In the genomic region with DNA sequence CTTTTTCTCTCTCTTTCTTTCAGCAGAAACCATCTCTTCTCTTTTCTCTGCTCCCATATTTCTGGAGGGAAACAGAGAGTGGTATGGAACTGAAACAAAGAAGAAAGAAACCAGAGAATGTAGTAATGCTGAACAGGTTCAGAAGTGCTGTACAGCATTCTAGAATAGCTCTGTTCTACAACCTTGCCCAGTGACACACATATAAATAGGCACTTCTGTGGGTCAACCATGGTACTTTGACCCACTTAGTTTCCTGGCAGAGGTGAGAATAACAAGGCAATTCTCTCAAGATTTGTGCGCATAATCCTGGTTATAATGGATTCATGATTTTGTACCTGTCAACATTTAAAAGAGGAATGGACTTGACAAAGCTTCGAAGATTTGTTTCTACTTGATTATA, we compare ENCODE assay signal across 3 cellular contexts.
A peak's percentile ranks its signal among the peaks of the same experiment; 100 is the strongest.
TF ChIP-seq lines count a peak whose summit lies in the region.

No MANE protein-coding gene starts in this region.

TF ChIP-seq in liver, 16 proteins besides CTCF, POLR2A, EP300 and RAD21:
- TF ChIP-seq, protein P1, sequence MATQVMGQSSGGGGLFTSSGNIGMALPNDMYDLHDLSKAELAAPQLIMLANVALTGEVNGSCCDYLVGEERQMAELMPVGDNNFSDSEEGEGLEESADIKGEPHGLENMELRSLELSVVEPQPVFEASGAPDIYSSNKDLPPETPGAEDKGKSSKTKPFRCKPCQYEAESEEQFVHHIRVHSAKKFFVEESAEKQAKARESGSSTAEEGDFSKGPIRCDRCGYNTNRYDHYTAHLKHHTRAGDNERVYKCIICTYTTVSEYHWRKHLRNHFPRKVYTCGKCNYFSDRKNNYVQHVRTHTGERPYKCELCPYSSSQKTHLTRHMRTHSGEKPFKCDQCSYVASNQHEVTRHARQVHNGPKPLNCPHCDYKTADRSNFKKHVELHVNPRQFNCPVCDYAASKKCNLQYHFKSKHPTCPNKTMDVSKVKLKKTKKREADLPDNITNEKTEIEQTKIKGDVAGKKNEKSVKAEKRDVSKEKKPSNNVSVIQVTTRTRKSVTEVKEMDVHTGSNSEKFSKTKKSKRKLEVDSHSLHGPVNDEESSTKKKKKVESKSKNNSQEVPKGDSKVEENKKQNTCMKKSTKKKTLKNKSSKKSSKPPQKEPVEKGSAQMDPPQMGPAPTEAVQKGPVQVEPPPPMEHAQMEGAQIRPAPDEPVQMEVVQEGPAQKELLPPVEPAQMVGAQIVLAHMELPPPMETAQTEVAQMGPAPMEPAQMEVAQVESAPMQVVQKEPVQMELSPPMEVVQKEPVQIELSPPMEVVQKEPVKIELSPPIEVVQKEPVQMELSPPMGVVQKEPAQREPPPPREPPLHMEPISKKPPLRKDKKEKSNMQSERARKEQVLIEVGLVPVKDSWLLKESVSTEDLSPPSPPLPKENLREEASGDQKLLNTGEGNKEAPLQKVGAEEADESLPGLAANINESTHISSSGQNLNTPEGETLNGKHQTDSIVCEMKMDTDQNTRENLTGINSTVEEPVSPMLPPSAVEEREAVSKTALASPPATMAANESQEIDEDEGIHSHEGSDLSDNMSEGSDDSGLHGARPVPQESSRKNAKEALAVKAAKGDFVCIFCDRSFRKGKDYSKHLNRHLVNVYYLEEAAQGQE (IDR thresholded peaks at IDR 0.05), result no peak
- TF ChIP-seq FOXA2 (IDR thresholded peaks at IDR 0.05), result no peak
- TF ChIP-seq, protein P2, sequence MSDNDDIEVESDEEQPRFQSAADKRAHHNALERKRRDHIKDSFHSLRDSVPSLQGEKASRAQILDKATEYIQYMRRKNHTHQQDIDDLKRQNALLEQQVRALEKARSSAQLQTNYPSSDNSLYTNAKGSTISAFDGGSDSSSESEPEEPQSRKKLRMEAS (IDR thresholded peaks at IDR 0.05), result no peak
- no peak for TF ChIP-seq JUND (IDR thresholded peaks at IDR 0.05)
- no peak for TF ChIP-seq GABPA (IDR thresholded peaks at IDR 0.05 in 1 of 2, conservative IDR thresholded peaks at IDR 0.05 in 1 of 2)
- TF ChIP-seq SP1 (IDR thresholded peaks at IDR 0.05), result peak; percentile 43
- TF ChIP-seq TAF1 (conservative IDR thresholded peaks at IDR 0.05), result no peak
- TF ChIP-seq ZBTB33 (IDR thresholded peaks at IDR 0.05), result no peak
- no peak for TF ChIP-seq NR2F2 (IDR thresholded peaks at IDR 0.05)
- no peak for TF ChIP-seq YY1 (IDR thresholded peaks at IDR 0.05)
- no peak for TF ChIP-seq EGR1 (IDR thresholded peaks at IDR 0.05; ENCODE audit: low read depth in 2 of 2)
- TF ChIP-seq RXRA (IDR thresholded peaks at IDR 0.05), result peak; percentile 34 to 65
- no peak for TF ChIP-seq HNF4G (IDR thresholded peaks at IDR 0.05)
- peak; percentile 45 to 59 for TF ChIP-seq HNF4A (conservative IDR thresholded peaks at IDR 0.05)
TF ChIP-seq in liver: peak in this region for 3.

TF ChIP-seq in HepG2, 621 proteins besides CTCF, POLR2A, EP300 and RAD21:
- no peak for TF ChIP-seq KLF9 (CRISPR knock-in tag; IDR thresholded peaks at IDR 0.05; ENCODE audit: low read depth)
- TF ChIP-seq THAP9 (CRISPR knock-in tag; IDR thresholded peaks at IDR 0.05; ENCODE audit: borderline replicate concordance), result no peak

TF ChIP-seq in WTC11, 78 proteins besides CTCF, POLR2A, EP300 and RAD21:
- TF ChIP-seq NR3C1 (CRISPR knock-in tag; conservative IDR thresholded peaks at IDR 0.05; ENCODE audit: low read depth), result no peak
- no peak for TF ChIP-seq MXD4 (CRISPR knock-in tag; IDR thresholded peaks at IDR 0.05; ENCODE audit: borderline replicate concordance)
- TF ChIP-seq TEAD4 (CRISPR knock-in tag; IDR thresholded peaks at IDR 0.05), result no peak
- no peak for TF ChIP-seq NFATC4 (CRISPR knock-in tag; IDR thresholded peaks at IDR 0.05)
- TF ChIP-seq ZBTB43 (CRISPR knock-in tag; IDR thresholded peaks at IDR 0.05), result no peak
- TF ChIP-seq ZNF532 (CRISPR knock-in tag; IDR thresholded peaks at IDR 0.05; ENCODE audit: borderline replicate concordance), result no peak
- no peak for TF ChIP-seq FOXJ3 (CRISPR knock-in tag; IDR thresholded peaks at IDR 0.05; ENCODE audit: borderline replicate concordance)
- TF ChIP-seq, protein P3, sequence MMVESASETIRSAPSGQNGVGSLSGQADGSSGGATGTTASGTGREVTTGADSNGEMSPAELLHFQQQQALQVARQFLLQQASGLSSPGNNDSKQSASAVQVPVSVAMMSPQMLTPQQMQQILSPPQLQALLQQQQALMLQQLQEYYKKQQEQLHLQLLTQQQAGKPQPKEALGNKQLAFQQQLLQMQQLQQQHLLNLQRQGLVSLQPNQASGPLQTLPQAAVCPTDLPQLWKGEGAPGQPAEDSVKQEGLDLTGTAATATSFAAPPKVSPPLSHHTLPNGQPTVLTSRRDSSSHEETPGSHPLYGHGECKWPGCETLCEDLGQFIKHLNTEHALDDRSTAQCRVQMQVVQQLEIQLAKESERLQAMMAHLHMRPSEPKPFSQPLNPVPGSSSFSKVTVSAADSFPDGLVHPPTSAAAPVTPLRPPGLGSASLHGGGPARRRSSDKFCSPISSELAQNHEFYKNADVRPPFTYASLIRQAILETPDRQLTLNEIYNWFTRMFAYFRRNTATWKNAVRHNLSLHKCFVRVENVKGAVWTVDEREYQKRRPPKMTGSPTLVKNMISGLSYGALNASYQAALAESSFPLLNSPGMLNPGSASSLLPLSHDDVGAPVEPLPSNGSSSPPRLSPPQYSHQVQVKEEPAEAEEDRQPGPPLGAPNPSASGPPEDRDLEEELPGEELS (CRISPR knock-in tag; IDR thresholded peaks at IDR 0.05), result no peak
- no peak for TF ChIP-seq SMAD3 (CRISPR knock-in tag; IDR thresholded peaks at IDR 0.05; ENCODE audit: borderline replicate concordance)
- no peak for TF ChIP-seq MYBL2 (CRISPR knock-in tag; IDR thresholded peaks at IDR 0.05)
- no peak for TF ChIP-seq ZNF281 (CRISPR knock-in tag; IDR thresholded peaks at IDR 0.05)
- TF ChIP-seq ZNF671 (CRISPR knock-in tag; IDR thresholded peaks at IDR 0.05), result no peak
